Comparison of ENCODE assay signal across 17 cellular contexts in the genomic region with DNA sequence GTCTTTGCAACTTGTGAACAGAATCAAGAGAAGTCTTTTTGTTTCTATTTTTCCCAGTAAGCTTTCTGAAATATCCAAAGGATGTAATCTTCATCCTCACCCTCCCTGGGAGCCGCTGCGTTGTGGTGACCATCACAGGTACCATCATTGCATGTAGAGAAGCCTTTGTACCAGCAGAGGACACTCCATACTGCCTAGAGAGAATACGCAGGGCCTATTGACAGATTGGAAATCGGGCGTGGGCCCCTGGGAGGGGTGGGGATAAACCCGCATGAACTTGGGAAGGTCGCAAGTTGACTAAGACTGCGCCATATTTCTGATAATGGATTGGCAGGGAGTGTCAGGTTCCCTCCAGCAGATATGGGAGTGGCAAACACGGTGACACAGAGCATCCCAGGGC. TPM values are rescaled to one million over a fixed set of nuclear protein-coding genes. Genes with fewer than 3 reads are reported as not detected.
DNase-seq lines count a peak whose midpoint lies in the region; ATAC-seq and TF ChIP-seq lines count a peak whose summit lies in the region.
"Had no signal": no experiment of that assay in that cellular context is flagged by ENCODE, and none has a peak within 500 bp of the region (broad histone marks: within the 10 kb centered on the region; RNA-seq: fewer than 3 reads in every experiment).

No MANE protein-coding gene starts in this region.

- no peak overlapping the region for H3K27ac ChIP-seq in VCaP
- H3K27ac ChIP-seq: SK-N-MC, testis had no signal

- no peak for DNase-seq in BE2C
- peak; percentile 75 for DNase-seq in H7
- peak; percentile 57 for DNase-seq in islet precursor cell
- DNase-seq in activated CD4-positive, alpha-beta T cell treated with anti-CD3 and anti-CD28 coated beads, Interleukin-2, amount 10 ng/mL, durations not matched to agents 24 days and 14 days: no peak
- no peak for DNase-seq in GDM1 (lab: John Stamatoyannopoulos, UW)
- no peak for DNase-seq in GM19238 (ENCODE audit: insufficient read length, low spot score)
- DNase-seq: activated CD4-positive, CD25-positive, alpha-beta regulatory T cell; activated T-cell treated with anti-CD3 and anti-CD28 coated beads, Interleukin-2, amount 50 U/mL, for 48 hours; anterior cingulate cortex; effector memory CD4-positive, alpha-beta T cell; NCI-H1105 treated with DMSO at 0.1 percent for 48 hours; NCI-H526 treated with DMSO at 0.1 percent for 48 hours; occipital lobe; testis had no signal

- H3K36me3 ChIP-seq in BE2C (no peaks in the 10 kb centered on the region), H7 (replicated peaks; ENCODE audit: control insufficient read depth, insufficient read depth, low read length) (no peaks in the 10 kb centered on the region)

- no peaks in the 10 kb centered on the region for H3K4me1 Mint-ChIP-seq in activated CD4-positive, alpha-beta T cell treated with anti-CD3 and anti-CD28 coated beads, Interleukin-2, amount 10 ng/mL, durations not matched to agents 24 days and 14 days

- H3K9me3 ChIP-seq in BE2C: no peaks in the 10 kb centered on the region
- H3K9me3 ChIP-seq: testis had no signal

- H3K27ac Mint-ChIP-seq in activated CD4-positive, alpha-beta T cell treated with anti-CD3 and anti-CD28 coated beads, Interleukin-2, amount 10 ng/mL, durations not matched to agents 24 days and 14 days: no peak overlapping the region

- H3K9me3 Mint-ChIP-seq in activated CD4-positive, alpha-beta T cell treated with anti-CD3 and anti-CD28 coated beads, Interleukin-2, amount 10 ng/mL, durations not matched to agents 24 days and 14 days: no peaks in the 10 kb centered on the region

- no peaks in the 10 kb centered on the region for H3K4me1 ChIP-seq in BE2C
- H3K4me1 ChIP-seq: testis had no signal

- intact Hi-C loops in activated CD4-positive, alpha-beta T cell treated with anti-CD3 and anti-CD28 coated beads, Interleukin-2, amount 10 ng/mL, durations not matched to agents 24 days and 14 days (cut with micrococcal nuclease): no loop called here

- no peaks in the 10 kb centered on the region for H3K36me3 Mint-ChIP-seq in activated CD4-positive, alpha-beta T cell treated with anti-CD3 and anti-CD28 coated beads, Interleukin-2, amount 10 ng/mL, durations not matched to agents 24 days and 14 days (ENCODE audit: low read depth)

- no peak overlapping the region for H3K4me3 ChIP-seq in BE2C (ENCODE audit: low read depth, low read length)
- H3K4me3 ChIP-seq in H7 (ENCODE audit: insufficient read depth, low read depth, low read length): no peak overlapping the region
- H3K4me3 ChIP-seq: SK-N-MC, testis had no signal

- H3K27me3 ChIP-seq in BE2C: peaks cover 8% of the 10 kb centered on the region
- no peaks in the 10 kb centered on the region for H3K27me3 ChIP-seq in H7 (ENCODE audit: control insufficient read depth, insufficient read depth, low read length)
- H3K27me3 ChIP-seq: testis had no signal

- no peak for ATAC-seq in HG03175 (IDR thresholded peaks at IDR 0.05; ENCODE audit: unreplicated experiment)

- no peak overlapping the region for H3K4me3 Mint-ChIP-seq in activated CD4-positive, alpha-beta T cell treated with anti-CD3 and anti-CD28 coated beads, Interleukin-2, amount 10 ng/mL, durations not matched to agents 24 days and 14 days

- TF ChIP-seq CTCF in BE2C (IDR thresholded peaks at IDR 0.05; ENCODE audit: low read depth, low read length): 0 out of 2 replicates have a peak, but pooled peaks have one; percentile 20
- TF ChIP-seq CTCF in VCaP (conservative IDR thresholded peaks at IDR 0.05): peak; percentile 42; the same call in 1 of the 2 replicates

- H3K27me3 Mint-ChIP-seq in activated CD4-positive, alpha-beta T cell treated with anti-CD3 and anti-CD28 coated beads, Interleukin-2, amount 10 ng/mL, durations not matched to agents 24 days and 14 days: peaks cover 20% of the 10 kb centered on the region

RNA-seq across cellular contexts. Expression of a gene that starts 12.7 kb away (rescaled TPM):
- polyA plus RNA-seq in BE2C (2012; ENCODE audit: insufficient read depth, insufficient read length, low read depth): not detected
- not detected in 2 replicates for total RNA-seq in H7 (2014; rRNA removed; shearing (Covaris generic))
- total RNA-seq in activated CD4-positive, alpha-beta T cell treated with anti-CD3 and anti-CD28 coated beads, Interleukin-2, amount 10 ng/mL, durations not matched to agents 24 days and 14 days: not detected in 2 replicates
- total RNA-seq: testis had no signal

RNA-seq across cellular contexts. Expression of a gene that starts 15.5 kb away (rescaled TPM):
- polyA plus RNA-seq in BE2C (2012; ENCODE audit: insufficient read depth, insufficient read length, low read depth): not detected
- total RNA-seq in H7 (2014; rRNA removed; shearing (Covaris generic)): not detected in 2 replicates
- total RNA-seq in activated CD4-positive, alpha-beta T cell treated with anti-CD3 and anti-CD28 coated beads, Interleukin-2, amount 10 ng/mL, durations not matched to agents 24 days and 14 days: not detected in 2 replicates
- total RNA-seq: occipital lobe, testis had no signal

RNA-seq across cellular contexts. Expression of a gene that starts 35.8 kb away (rescaled TPM):
- not detected for polyA plus RNA-seq in BE2C (2012; ENCODE audit: insufficient read depth, insufficient read length, low read depth)
- not detected in 2 replicates for total RNA-seq in H7 (2014; rRNA removed; shearing (Covaris generic))
- not detected in 2 replicates for total RNA-seq in activated CD4-positive, alpha-beta T cell treated with anti-CD3 and anti-CD28 coated beads, Interleukin-2, amount 10 ng/mL, durations not matched to agents 24 days and 14 days
- total RNA-seq: occipital lobe had no signal

RNA-seq across cellular contexts. Expression of a gene that starts 49.1 kb away (rescaled TPM):
- polyA plus RNA-seq in BE2C (2012; ENCODE audit: insufficient read depth, insufficient read length, low read depth): not detected
- total RNA-seq in H7 (2014; rRNA removed; shearing (Covaris generic)): not detected in 2 replicates
- total RNA-seq in activated CD4-positive, alpha-beta T cell treated with anti-CD3 and anti-CD28 coated beads, Interleukin-2, amount 10 ng/mL, durations not matched to agents 24 days and 14 days: 0.09 TPM in 1 of 2 replicates, not detected in the other
- total RNA-seq: occipital lobe had no signal

Comparison
In these comparisons a context has a peak if more than half of its experiments do, and no peak if none do; other contexts are left out.
1. DNase-seq: peak in H7 (single experiment) and islet precursor cell (single experiment); none in BE2C (single experiment), activated CD4-positive, alpha-beta T cell treated with anti-CD3 and anti-CD28 coated beads, Interleukin-2, amount 10 ng/mL, durations not matched to agents 24 days and 14 days (single experiment), GDM1 (single experiment) and GM19238 (single experiment).